In genomic region chr6:10505529-10505928, GRCh38 we compare ENCODE assay signal across 1 cellular context.
A peak's percentile ranks its signal among the peaks of the same experiment; 100 is the strongest.
TF ChIP-seq lines count a peak whose summit lies in the region.

No MANE protein-coding gene starts in this region.

TF ChIP-seq in HepG2, 621 proteins besides CTCF, POLR2A, EP300 and RAD21 (continued from another document and continues in another):
- TF ChIP-seq, protein P1, sequence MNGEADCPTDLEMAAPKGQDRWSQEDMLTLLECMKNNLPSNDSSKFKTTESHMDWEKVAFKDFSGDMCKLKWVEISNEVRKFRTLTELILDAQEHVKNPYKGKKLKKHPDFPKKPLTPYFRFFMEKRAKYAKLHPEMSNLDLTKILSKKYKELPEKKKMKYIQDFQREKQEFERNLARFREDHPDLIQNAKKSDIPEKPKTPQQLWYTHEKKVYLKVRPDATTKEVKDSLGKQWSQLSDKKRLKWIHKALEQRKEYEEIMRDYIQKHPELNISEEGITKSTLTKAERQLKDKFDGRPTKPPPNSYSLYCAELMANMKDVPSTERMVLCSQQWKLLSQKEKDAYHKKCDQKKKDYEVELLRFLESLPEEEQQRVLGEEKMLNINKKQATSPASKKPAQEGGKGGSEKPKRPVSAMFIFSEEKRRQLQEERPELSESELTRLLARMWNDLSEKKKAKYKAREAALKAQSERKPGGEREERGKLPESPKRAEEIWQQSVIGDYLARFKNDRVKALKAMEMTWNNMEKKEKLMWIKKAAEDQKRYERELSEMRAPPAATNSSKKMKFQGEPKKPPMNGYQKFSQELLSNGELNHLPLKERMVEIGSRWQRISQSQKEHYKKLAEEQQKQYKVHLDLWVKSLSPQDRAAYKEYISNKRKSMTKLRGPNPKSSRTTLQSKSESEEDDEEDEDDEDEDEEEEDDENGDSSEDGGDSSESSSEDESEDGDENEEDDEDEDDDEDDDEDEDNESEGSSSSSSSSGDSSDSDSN (CRISPR knock-in tag; IDR thresholded peaks at IDR 0.05) = 0 out of 2 replicates have a peak, but pooled peaks have one; percentile 27
- TF ChIP-seq, protein P2, sequence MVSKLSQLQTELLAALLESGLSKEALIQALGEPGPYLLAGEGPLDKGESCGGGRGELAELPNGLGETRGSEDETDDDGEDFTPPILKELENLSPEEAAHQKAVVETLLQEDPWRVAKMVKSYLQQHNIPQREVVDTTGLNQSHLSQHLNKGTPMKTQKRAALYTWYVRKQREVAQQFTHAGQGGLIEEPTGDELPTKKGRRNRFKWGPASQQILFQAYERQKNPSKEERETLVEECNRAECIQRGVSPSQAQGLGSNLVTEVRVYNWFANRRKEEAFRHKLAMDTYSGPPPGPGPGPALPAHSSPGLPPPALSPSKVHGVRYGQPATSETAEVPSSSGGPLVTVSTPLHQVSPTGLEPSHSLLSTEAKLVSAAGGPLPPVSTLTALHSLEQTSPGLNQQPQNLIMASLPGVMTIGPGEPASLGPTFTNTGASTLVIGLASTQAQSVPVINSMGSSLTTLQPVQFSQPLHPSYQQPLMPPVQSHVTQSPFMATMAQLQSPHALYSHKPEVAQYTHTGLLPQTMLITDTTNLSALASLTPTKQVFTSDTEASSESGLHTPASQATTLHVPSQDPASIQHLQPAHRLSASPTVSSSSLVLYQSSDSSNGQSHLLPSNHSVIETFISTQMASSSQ (IDR thresholded peaks at IDR 0.05; ENCODE audit: low read depth) = peak; percentile 75
- TF ChIP-seq, protein P2 (CRISPR knock-in tag; IDR thresholded peaks at IDR 0.05; ENCODE audit: borderline replicate concordance) = 0 out of 2 replicates have a peak, but pooled peaks have one; percentile 32
- TF ChIP-seq CREB1 (IDR thresholded peaks at IDR 0.05) (no peak; the same call in 1 of the 2 replicates), CREB1 (CRISPR knock-in tag; IDR thresholded peaks at IDR 0.05) (peak; percentile 79), ZNF562 (CRISPR knock-in tag; IDR thresholded peaks at IDR 0.05; ENCODE audit: borderline replicate concordance) (no peak), ZNF687 (CRISPR knock-in tag; IDR thresholded peaks at IDR 0.05) (no peak), ARNT (IDR thresholded peaks at IDR 0.05) (no peak), TAF15 (IDR thresholded peaks at IDR 0.05; ENCODE audit: low read depth, low read length, poor library complexity, severe bottlenecking) (no peak), ZNF775 (CRISPR knock-in tag; IDR thresholded peaks at IDR 0.05; ENCODE audit: borderline replicate concordance) (no peak), CREB3 (CRISPR knock-in tag; IDR thresholded peaks at IDR 0.05) (no peak), GLI4 (CRISPR knock-in tag; IDR thresholded peaks at IDR 0.05; ENCODE audit: borderline replicate concordance) (no peak), MED1 (CRISPR knock-in tag; IDR thresholded peaks at IDR 0.05) (peak; percentile 67), ZNF552 (CRISPR knock-in tag; IDR thresholded peaks at IDR 0.05; ENCODE audit: borderline replicate concordance) (no peak), ZNF720 (CRISPR knock-in tag; IDR thresholded peaks at IDR 0.05) (no peak), ISX (CRISPR knock-in tag; conservative IDR thresholded peaks at IDR 0.05) (no peak), MEIS2 (CRISPR knock-in tag; IDR thresholded peaks at IDR 0.05) (0 out of 2 replicates have a peak, but pooled peaks have one; percentile 50), ZNF234 (CRISPR knock-in tag; conservative IDR thresholded peaks at IDR 0.05) (no peak), ZNF768 (CRISPR knock-in tag; IDR thresholded peaks at IDR 0.05) (no peak), ESRRA (CRISPR knock-in tag; IDR thresholded peaks at IDR 0.05; ENCODE audit: low read depth) (no peak), KLF15 (CRISPR knock-in tag; IDR thresholded peaks at IDR 0.05; ENCODE audit: borderline replicate concordance) (no peak), ZC3H13 (CRISPR knock-in tag; IDR thresholded peaks at IDR 0.05) (no peak), RFXANK (CRISPR knock-in tag; IDR thresholded peaks at IDR 0.05) (0 out of 2 replicates have a peak, but pooled peaks have one; percentile 82), ISL2 (CRISPR knock-in tag; IDR thresholded peaks at IDR 0.05) (peak; percentile 74), HINFP (CRISPR knock-in tag; IDR thresholded peaks at IDR 0.05; ENCODE audit: low read depth) (no peak), JUNB (CRISPR knock-in tag; IDR thresholded peaks at IDR 0.05; ENCODE audit: borderline replicate concordance) (no peak), MAF1 (CRISPR knock-in tag; IDR thresholded peaks at IDR 0.05; ENCODE audit: borderline replicate concordance) (no peak), ZNF121 (CRISPR knock-in tag; IDR thresholded peaks at IDR 0.05) (no peak), ELF3 (CRISPR knock-in tag; IDR thresholded peaks at IDR 0.05) (peak; percentile 74), NR2F1 (CRISPR knock-in tag; IDR thresholded peaks at IDR 0.05) (peak in 1 of 2 experiments; percentile 61; a peak in 3 of 4 replicates), MIER3 (CRISPR knock-in tag; IDR thresholded peaks at IDR 0.05; ENCODE audit: borderline replicate concordance) (peak; percentile 70; the same call in 1 of the 2 replicates), ZNF260 (CRISPR knock-in tag; IDR thresholded peaks at IDR 0.05; ENCODE audit: borderline replicate concordance, low read depth) (no peak), HHEX (CRISPR knock-in tag; IDR thresholded peaks at IDR 0.05) (peak; percentile 97), MXD3 (CRISPR knock-in tag; IDR thresholded peaks at IDR 0.05) (no peak), BCLAF1 (IDR thresholded peaks at IDR 0.05) (no peak), TBX3 (IDR thresholded peaks at IDR 0.05; ENCODE audit: borderline replicate concordance) (peak; percentile 98), PITX1 (CRISPR knock-in tag; IDR thresholded peaks at IDR 0.05) (no peak), ZNF713 (CRISPR knock-in tag; IDR thresholded peaks at IDR 0.05) (no peak), ZZZ3 (CRISPR knock-in tag; IDR thresholded peaks at IDR 0.05; ENCODE audit: borderline replicate concordance) (no peak), HMG20A (CRISPR knock-in tag; IDR thresholded peaks at IDR 0.05; ENCODE audit: borderline replicate concordance) (peak; percentile 97), DNMT1 (CRISPR knock-in tag; IDR thresholded peaks at IDR 0.05) (no peak), BCL3 (CRISPR knock-in tag; IDR thresholded peaks at IDR 0.05) (no peak), SIX4 (CRISPR knock-in tag; IDR thresholded peaks at IDR 0.05) (peak; percentile 80), ZNF264 (CRISPR knock-in tag; IDR thresholded peaks at IDR 0.05) (peak; percentile 35; the same call in 1 of the 2 replicates)
- TF ChIP-seq, protein P3, sequence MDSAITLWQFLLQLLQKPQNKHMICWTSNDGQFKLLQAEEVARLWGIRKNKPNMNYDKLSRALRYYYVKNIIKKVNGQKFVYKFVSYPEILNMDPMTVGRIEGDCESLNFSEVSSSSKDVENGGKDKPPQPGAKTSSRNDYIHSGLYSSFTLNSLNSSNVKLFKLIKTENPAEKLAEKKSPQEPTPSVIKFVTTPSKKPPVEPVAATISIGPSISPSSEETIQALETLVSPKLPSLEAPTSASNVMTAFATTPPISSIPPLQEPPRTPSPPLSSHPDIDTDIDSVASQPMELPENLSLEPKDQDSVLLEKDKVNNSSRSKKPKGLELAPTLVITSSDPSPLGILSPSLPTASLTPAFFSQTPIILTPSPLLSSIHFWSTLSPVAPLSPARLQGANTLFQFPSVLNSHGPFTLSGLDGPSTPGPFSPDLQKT (CRISPR knock-in tag; IDR thresholded peaks at IDR 0.05; ENCODE audit: borderline replicate concordance) = no peak
- TF ChIP-seq, protein P4, sequence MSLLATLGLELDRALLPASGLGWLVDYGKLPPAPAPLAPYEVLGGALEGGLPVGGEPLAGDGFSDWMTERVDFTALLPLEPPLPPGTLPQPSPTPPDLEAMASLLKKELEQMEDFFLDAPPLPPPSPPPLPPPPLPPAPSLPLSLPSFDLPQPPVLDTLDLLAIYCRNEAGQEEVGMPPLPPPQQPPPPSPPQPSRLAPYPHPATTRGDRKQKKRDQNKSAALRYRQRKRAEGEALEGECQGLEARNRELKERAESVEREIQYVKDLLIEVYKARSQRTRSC (CRISPR knock-in tag; IDR thresholded peaks at IDR 0.05; ENCODE audit: low read depth) = no peak
